ENCODE assay signal across 24 cellular contexts in the genomic region with DNA sequence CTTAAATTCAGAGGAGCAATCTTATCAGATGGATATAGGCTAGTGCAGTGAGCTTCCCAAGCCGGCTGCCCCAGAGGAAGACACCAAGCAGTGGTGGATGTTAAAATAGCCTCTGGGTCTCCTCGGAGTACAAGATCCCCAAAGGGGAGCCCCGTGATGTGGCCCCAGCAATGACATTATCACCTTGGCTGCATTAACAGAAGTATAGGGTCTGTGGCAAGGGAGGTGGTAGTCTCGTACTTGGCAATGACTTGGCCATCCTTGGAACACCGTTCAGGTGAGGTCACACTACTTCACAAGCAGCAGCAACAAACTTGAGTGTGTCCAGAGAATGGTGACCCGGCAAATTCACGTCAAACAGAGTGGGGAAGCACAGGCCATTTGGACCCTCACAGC.
"Had no signal": no experiment of that assay in that cellular context is flagged by ENCODE, and none has a peak within 500 bp of the region (broad histone marks: within the 10 kb centered on the region; RNA-seq: fewer than 3 reads in every experiment).

No MANE protein-coding gene starts in this region.

- H3K4me3 ChIP-seq: ovary, right lobe of liver, skin epidermis, thyroid gland had no signal

- H3K9me3 Mint-ChIP-seq: dendritic cell treated with granulocyte-macrophage colony-stimulating factor and Interleukin-4, amounts not matched to agents 40 ng/mL and 50 ng/mL, for 4 days; stimulated activated naive CD8-positive, alpha-beta T cell treated with anti-CD3 and anti-CD28 coated beads, Interleukin-15, Interleukin-2, amounts not matched to agents 100 ng/mL and 50 ng/mL, for 24 hours had no signal

- H3K27me3 ChIP-seq: ovary, right lobe of liver, thyroid gland had no signal

- H3K9me3 ChIP-seq: ovary, right lobe of liver, thyroid gland had no signal

- H3K27me3 Mint-ChIP-seq: activated naive CD8-positive, alpha-beta T cell treated with anti-CD3 and anti-CD28 coated beads, Interleukin-2, amount 10 ng/mL, durations not matched to agents 7 days and 5 days; stimulated activated naive CD8-positive, alpha-beta T cell treated with anti-CD3 and anti-CD28 coated beads, Interleukin-15, Interleukin-2, amounts not matched to agents 100 ng/mL and 50 ng/mL, for 24 hours had no signal

- H3K36me3 ChIP-seq: ovary, right lobe of liver, thyroid gland had no signal

- H3K36me3 Mint-ChIP-seq: activated naive CD8-positive, alpha-beta T cell treated with anti-CD3 and anti-CD28 coated beads, Interleukin-2, amount 10 ng/mL, durations not matched to agents 7 days and 5 days; memory B cell; naive thymus-derived CD4-positive, alpha-beta T cell; stimulated activated effector memory CD8-positive, alpha-beta T cell treated with anti-CD3 and anti-CD28 coated beads, Interleukin-12 subunit alpha, Interleukin-12 subunit beta, amount 100 ng/mL, for 72 hours had no signal

- H3K27ac ChIP-seq: ovary, right lobe of liver, skin epidermis, thyroid gland had no signal

- H3K4me3 Mint-ChIP-seq: activated naive CD8-positive, alpha-beta T cell treated with anti-CD3 and anti-CD28 coated beads, Interleukin-2, amount 10 ng/mL, durations not matched to agents 7 days and 5 days; dendritic cell treated with granulocyte-macrophage colony-stimulating factor and Interleukin-4, amounts not matched to agents 40 ng/mL and 50 ng/mL, for 4 days; memory B cell; naive thymus-derived CD4-positive, alpha-beta T cell; stimulated activated effector memory CD8-positive, alpha-beta T cell treated with anti-CD3 and anti-CD28 coated beads, Interleukin-12 subunit alpha, Interleukin-12 subunit beta, amount 100 ng/mL, for 72 hours; stimulated activated naive CD8-positive, alpha-beta T cell treated with anti-CD3 and anti-CD28 coated beads, Interleukin-15, Interleukin-2, amounts not matched to agents 100 ng/mL and 50 ng/mL, for 24 hours; T-helper 1 cell treated with Interleukin-12 subunit alpha and Interleukin-12 subunit beta and Interleukin-4 antibody, amounts not matched to agents 30 μg/mL and 1 μg/mL, for 36 hours had no signal

- H3K27ac Mint-ChIP-seq: activated naive CD8-positive, alpha-beta T cell treated with anti-CD3 and anti-CD28 coated beads, Interleukin-2, amount 10 ng/mL, durations not matched to agents 7 days and 5 days; dendritic cell treated with granulocyte-macrophage colony-stimulating factor and Interleukin-4, amounts not matched to agents 40 ng/mL and 50 ng/mL, for 4 days; memory B cell; naive thymus-derived CD4-positive, alpha-beta T cell; progenitor cell of endocrine pancreas; stimulated activated effector memory CD8-positive, alpha-beta T cell treated with anti-CD3 and anti-CD28 coated beads, Interleukin-12 subunit alpha, Interleukin-12 subunit beta, amount 100 ng/mL, for 72 hours; stimulated activated naive CD8-positive, alpha-beta T cell treated with anti-CD3 and anti-CD28 coated beads, Interleukin-15, Interleukin-2, amounts not matched to agents 100 ng/mL and 50 ng/mL, for 24 hours; T-helper 1 cell treated with Interleukin-12 subunit alpha and Interleukin-12 subunit beta and Interleukin-4 antibody, amounts not matched to agents 30 μg/mL and 1 μg/mL, for 36 hours had no signal

- H3K4me1 Mint-ChIP-seq: memory B cell had no signal

- ATAC-seq: left cardiac atrium; stimulated activated effector memory CD8-positive, alpha-beta T cell treated with anti-CD3 and anti-CD28 coated beads, Interleukin-12 subunit alpha, Interleukin-12 subunit beta, amount 100 ng/mL, for 72 hours had no signal

- DNase-seq: activated CD4-positive, alpha-beta T cell treated with anti-CD3 and anti-CD28 coated beads for 4 hours; activated CD4-positive, alpha-beta T cell treated with anti-CD3 and anti-CD28 coated beads, Interleukin-2, amount 50 U/mL, for 48 hours; activated CD8-positive, alpha-beta memory T cell treated with anti-CD3 and anti-CD28 coated beads for 24 hours; activated effector memory CD4-positive, alpha-beta T cell treated with Interleukin-2 at 50 U/mL for 16 hours; activated naive CD4-positive, alpha-beta T cell treated with Interleukin-2 at 50 U/mL for 16 hours; activated naive CD8-positive, alpha-beta T cell treated with anti-CD3 and anti-CD28 coated beads, Interleukin-2, amount 10 ng/mL, durations not matched to agents 7 days and 5 days; central memory CD4-positive, alpha-beta T cell; effector CD4-positive, alpha-beta T cell; glutamatergic neuron; left cardiac atrium; midbrain; naive thymus-derived CD4-positive, alpha-beta T cell; ovary; right lobe of liver; stimulated activated CD4-positive, alpha-beta T cell treated with anti-CD3 and anti-CD28 coated beads, Interleukin-4, amount 100 ng/mL, for 24 hours; T-helper 9 cell had no signal
